Comparison of ENCODE assay signal across 1 cellular context in genomic region chr6:52566201-52566600, GRCh38.
TF ChIP-seq lines count a peak whose summit lies in the region.

No MANE protein-coding gene starts in this region.

TF ChIP-seq in GM12878, 131 proteins besides CTCF, POLR2A, EP300 and RAD21:
- TF ChIP-seq ZBTB33 (IDR thresholded peaks at IDR 0.05): no peak
- no peak for TF ChIP-seq ATF7 (IDR thresholded peaks at IDR 0.05; ENCODE audit: low read depth)
- no peak for TF ChIP-seq LARP7 (IDR thresholded peaks at IDR 0.05)
- no peak for TF ChIP-seq ZNF24 (IDR thresholded peaks at IDR 0.05)
- no peak for TF ChIP-seq POLR2AphosphoS2 (IDR thresholded peaks at IDR 0.05; ENCODE audit: low read depth, low read length)
- peak; percentile 29; the same call in 1 of the 2 replicates for TF ChIP-seq RUNX3 (IDR thresholded peaks at IDR 0.05; ENCODE audit: low read length)
- no peak for TF ChIP-seq E4F1 (IDR thresholded peaks at IDR 0.05; ENCODE audit: borderline replicate concordance, partially characterized antibody)
- TF ChIP-seq EZH2 (IDR thresholded peaks at IDR 0.05; ENCODE audit: borderline replicate concordance, control insufficient read depth, low read depth, low read length): no peak
- 0 out of 2 replicates have a peak, but pooled peaks have one; percentile 54 for TF ChIP-seq TCF3 (IDR thresholded peaks at IDR 0.05; ENCODE audit: borderline replicate concordance, insufficient read depth, low read depth, low read length)
- TF ChIP-seq JUNB (IDR thresholded peaks at IDR 0.05): no peak
- no peak for TF ChIP-seq KDM1A (IDR thresholded peaks at IDR 0.05; ENCODE audit: borderline replicate concordance)
- TF ChIP-seq E2F4 (IDR thresholded peaks at IDR 0.05; ENCODE audit: low read depth, low read length): no peak
- TF ChIP-seq PAX5 (IDR thresholded peaks at IDR 0.05; ENCODE audit: borderline replicate concordance, low read depth, low read length): no peak
- TF ChIP-seq STAT1 (conservative IDR thresholded peaks at IDR 0.05): no peak
